25 cellular contexts compared by ENCODE assay signal in the genomic region with DNA sequence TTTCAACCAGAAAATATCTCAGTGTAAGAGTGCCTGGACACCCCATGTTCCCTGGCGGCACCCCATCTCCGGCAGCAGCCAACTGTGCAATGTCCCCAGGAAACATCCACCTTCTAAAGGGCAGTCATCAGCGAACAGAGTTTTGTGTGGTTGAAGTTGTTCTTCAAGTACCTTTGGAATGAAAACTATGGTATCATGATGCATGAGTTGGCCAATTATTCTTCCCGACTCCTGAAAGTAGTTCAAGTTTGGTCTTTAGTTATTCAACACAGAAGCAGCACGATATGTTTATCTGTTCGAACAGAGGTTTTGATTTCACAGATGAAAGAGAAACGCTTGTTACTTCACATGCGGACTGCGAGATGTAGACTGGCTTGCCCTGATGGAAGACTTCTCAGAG.
"Had no signal": no experiment of that assay in that cellular context is flagged by ENCODE, and none has a peak within 500 bp of the region (broad histone marks: within the 10 kb centered on the region; RNA-seq: fewer than 3 reads in every experiment).

No MANE protein-coding gene starts in this region.

- H3K4me3 Mint-ChIP-seq: memory B cell; natural killer cell treated with Interleukin-12 subunit alpha and Interleukin-12 subunit beta and Interleukin-15 and Interleukin-18, amount 100 ng/mL, for 72 hours; neural progenitor cell had no signal

- ATAC-seq: heart left ventricle; left lung; natural killer cell treated with Interleukin-12 subunit alpha and Interleukin-12 subunit beta and Interleukin-15 and Interleukin-18, amount 100 ng/mL, for 72 hours; psoas muscle; sciatic nerve had no signal

- H3K79me2 ChIP-seq: parathyroid adenoma had no signal

- H3K27me3 Mint-ChIP-seq: memory B cell had no signal

- H3K27ac ChIP-seq: dorsolateral prefrontal cortex, left lung, lower lobe of right lung, neural progenitor cell, parathyroid adenoma, psoas muscle, stomach, thoracic aorta, transverse colon had no signal

- H3K27me3 ChIP-seq: dorsolateral prefrontal cortex, heart left ventricle, left lung, neural progenitor cell, spleen, stomach, transverse colon had no signal

- H3K27ac Mint-ChIP-seq: memory B cell; natural killer cell treated with Interleukin-12 subunit alpha and Interleukin-12 subunit beta and Interleukin-15 and Interleukin-18, amount 100 ng/mL, for 72 hours; neural progenitor cell had no signal

- H3K36me3 ChIP-seq: heart left ventricle, left lung, lower lobe of right lung, neural progenitor cell, spleen, stomach, thoracic aorta, transverse colon had no signal

- H3K36me3 Mint-ChIP-seq: memory B cell; natural killer cell treated with Interleukin-12 subunit alpha and Interleukin-12 subunit beta and Interleukin-15 and Interleukin-18, amount 100 ng/mL, for 72 hours; neural progenitor cell had no signal

- H3K4me2 ChIP-seq: neural progenitor cell had no signal

- H3K4me3 ChIP-seq: dorsolateral prefrontal cortex, heart left ventricle, left lung, lower lobe of right lung, neural progenitor cell, psoas muscle, spleen, stomach, thoracic aorta, transverse colon had no signal

- DNase-seq: cortex of kidney; dorsolateral prefrontal cortex; effector CD8-positive, alpha-beta T cell; heart left ventricle; hippocampal formation; left lung; lower lobe of right lung; midbrain; occipital lobe; psoas muscle; retina; spleen; stimulated activated CD4-positive, alpha-beta T cell treated with anti-CD3 and anti-CD28 coated beads, Interleukin-15, amount 100 ng/mL, for 24 hours; stimulated activated CD4-positive, alpha-beta T cell treated with anti-CD3 and anti-CD28 coated beads, Interleukin-1b, Interleukin-23, amount 100 ng/mL, for 48 hours; stimulated activated CD4-positive, alpha-beta T cell treated with anti-CD3 and anti-CD28 coated beads, Interleukin-4, amount 100 ng/mL, for 24 hours; stimulated activated naive CD4-positive, alpha-beta T cell; stomach; substantia nigra; transverse colon had no signal

- H2AFZ ChIP-seq: neural progenitor cell, parathyroid adenoma had no signal

- H3K4me1 ChIP-seq: neural progenitor cell, parathyroid adenoma, psoas muscle, transverse colon had no signal

- H3K9ac ChIP-seq: neural progenitor cell, parathyroid adenoma had no signal

- H3K9me3 Mint-ChIP-seq: natural killer cell treated with Interleukin-12 subunit alpha and Interleukin-12 subunit beta and Interleukin-15 and Interleukin-18, amount 100 ng/mL, for 72 hours; neural progenitor cell had no signal

- H3K9me3 ChIP-seq: heart left ventricle, left lung, lower lobe of right lung, psoas muscle, spleen, stomach, thoracic aorta, transverse colon had no signal
